ENCODE assay signal across 17 cellular contexts in the genomic region with DNA sequence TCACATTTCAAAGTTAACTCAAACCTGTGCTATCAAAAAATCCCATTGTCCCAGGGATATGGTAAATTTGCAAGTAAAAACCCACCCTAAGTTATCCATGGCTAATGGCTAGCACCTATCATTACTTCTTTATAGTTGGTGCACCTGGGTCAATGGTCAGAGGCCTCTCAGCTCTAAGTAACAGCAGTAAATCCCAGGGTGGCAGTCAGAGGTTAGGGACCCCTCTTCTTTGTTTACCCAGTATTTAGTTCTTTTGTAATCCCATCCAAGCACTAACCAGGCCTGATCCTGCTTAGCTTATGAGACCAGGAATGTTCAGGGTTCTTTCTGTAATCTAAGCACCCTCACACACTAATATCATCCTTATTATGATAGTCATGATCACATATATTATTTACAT. TPM values are rescaled to one million over a fixed set of nuclear protein-coding genes. Genes with fewer than 3 reads are reported as not detected.
DNase-seq lines count a peak whose midpoint lies in the region; ATAC-seq and TF ChIP-seq lines count a peak whose summit lies in the region.
"Had no signal": no experiment of that assay in that cellular context is flagged by ENCODE, and none has a peak within 500 bp of the region (broad histone marks: within the 10 kb centered on the region; RNA-seq: fewer than 3 reads in every experiment).

No MANE protein-coding gene starts in this region.

- peak overlapping the region; percentile 74 for H3K27ac ChIP-seq in SK-N-MC
- H3K27ac ChIP-seq: 22Rv1, KMS-11 had no signal

- ATAC-seq in activated CD8-positive, alpha-beta T cell treated with anti-CD3 and anti-CD28 coated beads for 36 hours = no peak

- H3K9ac ChIP-seq in SK-N-MC (ENCODE audit: insufficient read length) = no peak overlapping the region
- H3K9ac ChIP-seq: KMS-11 had no signal

- intact Hi-C loops in activated CD8-positive, alpha-beta T cell treated with anti-CD3 and anti-CD28 coated beads for 36 hours (cut with micrococcal nuclease) = no loop called here

- POLR2A ChIA-PET in activated CD8-positive, alpha-beta T cell treated with anti-CD3 and anti-CD28 coated beads for 36 hours (lab: Charles Lee) = no interaction called here

- H3K27me3 Mint-ChIP-seq in activated CD8-positive, alpha-beta T cell treated with anti-CD3 and anti-CD28 coated beads for 36 hours = no peaks in the 10 kb centered on the region
- H3K27me3 Mint-ChIP-seq: CD4-positive, alpha-beta T cell had no signal

- no peaks in the 10 kb centered on the region for H3K36me3 Mint-ChIP-seq in activated CD8-positive, alpha-beta T cell treated with anti-CD3 and anti-CD28 coated beads for 36 hours (ENCODE audit: low read depth)
- H3K36me3 Mint-ChIP-seq: IgD-negative memory B cell had no signal

- H3K9me3 Mint-ChIP-seq in activated CD8-positive, alpha-beta T cell treated with anti-CD3 and anti-CD28 coated beads for 36 hours = no peaks in the 10 kb centered on the region
- H3K9me3 Mint-ChIP-seq: CD4-positive, alpha-beta T cell; IgD-negative memory B cell had no signal

- CTCF ChIA-PET in activated CD8-positive, alpha-beta T cell treated with anti-CD3 and anti-CD28 coated beads for 36 hours (lab: Charles Lee) = no interaction called here

- H3K4me1 Mint-ChIP-seq in activated CD8-positive, alpha-beta T cell treated with anti-CD3 and anti-CD28 coated beads for 36 hours (ENCODE audit: low read depth) = no peaks in the 10 kb centered on the region

- no peak overlapping the region for H3K4me3 Mint-ChIP-seq in activated CD8-positive, alpha-beta T cell treated with anti-CD3 and anti-CD28 coated beads for 36 hours
- H3K4me3 Mint-ChIP-seq: CD4-positive, alpha-beta T cell; IgD-negative memory B cell had no signal

- H3K4me3 ChIP-seq in SK-N-MC = peak overlapping the region; percentile 35

- H3K9me3 ChIP-seq in SK-N-MC (ENCODE audit: low read depth, low read length) = no peaks in the 10 kb centered on the region

- H3K36me3 ChIP-seq in SK-N-MC (ENCODE audit: insufficient read depth, low read length) = peaks cover 8% of the 10 kb centered on the region; the same call in 1 of the 2 replicates

- no peak overlapping the region for H3K27ac Mint-ChIP-seq in activated CD8-positive, alpha-beta T cell treated with anti-CD3 and anti-CD28 coated beads for 36 hours
- H3K27ac Mint-ChIP-seq: CD4-positive, alpha-beta T cell; IgD-negative memory B cell had no signal

- DNase-seq in NCI-H82 (lab: John Stamatoyannopoulos, UW) (peak; percentile 47), NCI-H82 treated with DMSO at 0.1 percent for 48 hours (lab: John Stamatoyannopoulos, UW; ENCODE audit: unreplicated experiment) (no peak), SK-N-MC (ENCODE audit: low read depth, low spot score) (no peak), iPS-NIHi11 (ENCODE audit: low spot score) (peak; percentile 50), GM10266 (ENCODE audit: extremely low spot score) (no peak), hepatic stellate cell (ENCODE audit: low spot score) (no peak), NCI-H2029 treated with DMSO at 0.1 percent for 48 hours (lab: John Stamatoyannopoulos, UW) (no peak)
- DNase-seq in activated CD8-positive, alpha-beta T cell treated with anti-CD3 and anti-CD28 coated beads for 36 hours = no peak
- DNase-seq: AML-193; C1 segment of cervical spinal cord; Calu3; CD4-positive, alpha-beta T cell; DMS 273 treated with DMSO at 0.1 percent for 48 hours; GDM1 had no signal

- no peak for TF ChIP-seq CTCF in GM10266 (IDR thresholded peaks at IDR 0.05; ENCODE audit: control insufficient read depth, insufficient read depth, low read depth, missing control alignments)
- no peak for TF ChIP-seq CTCF in activated CD8-positive, alpha-beta T cell treated with anti-CD3 and anti-CD28 coated beads for 36 hours (IDR thresholded peaks at IDR 0.05)

RNA-seq across cellular contexts. Expression of a gene that starts 52.1 kb away (rescaled TPM):
- total RNA-seq in activated CD8-positive, alpha-beta T cell treated with anti-CD3 and anti-CD28 coated beads for 36 hours = under 1 TPM; 0.45 to 0.47 TPM

Comparison
In these comparisons a context has a peak if more than half of its experiments do, and no peak if none do; other contexts are left out.
1. DNase-seq: peak in NCI-H82 (single experiment) and iPS-NIHi11 (single experiment); none in NCI-H82 treated with DMSO at 0.1 percent for 48 hours (single experiment), SK-N-MC (single experiment), GM10266 (single experiment), hepatic stellate cell (single experiment), activated CD8-positive, alpha-beta T cell treated with anti-CD3 and anti-CD28 coated beads for 36 hours (single experiment) and NCI-H2029 treated with DMSO at 0.1 percent for 48 hours (single experiment).